In the genomic region with DNA sequence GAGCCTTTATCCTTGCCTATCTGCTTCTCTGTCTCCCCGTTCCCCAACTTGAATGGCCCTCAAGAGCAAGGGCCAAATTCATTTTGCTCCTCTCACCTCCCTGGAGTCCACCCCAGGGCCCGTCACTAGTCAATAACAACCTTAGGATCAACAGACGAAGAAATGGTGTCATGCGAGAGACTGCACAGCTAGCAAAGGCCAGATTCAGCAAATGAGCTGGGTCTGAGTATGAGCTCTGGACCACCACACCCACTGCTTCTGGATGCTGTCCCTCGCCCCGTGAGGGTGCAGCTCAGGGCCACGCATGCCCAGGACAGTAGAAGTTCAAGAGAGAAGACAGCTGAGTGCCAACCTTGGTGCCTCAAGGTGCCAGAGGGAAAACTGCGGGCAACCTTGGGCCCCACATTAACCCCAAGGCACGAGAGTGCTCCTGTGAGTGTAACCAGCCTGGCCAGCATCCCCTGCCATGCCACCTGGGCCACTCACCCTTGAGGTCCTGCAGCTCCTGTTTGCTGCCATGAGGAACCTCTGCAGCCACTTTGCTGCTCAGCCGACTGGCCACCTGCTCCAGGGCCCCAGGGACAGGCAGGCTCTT, we compare ENCODE assay signal across 2 cellular contexts.
TF ChIP-seq lines count a peak whose summit lies in the region.

No MANE protein-coding gene starts in this region.

TF ChIP-seq in IMR-90, 13 proteins besides CTCF, POLR2A, EP300 and RAD21:
- TF ChIP-seq FOS (IDR thresholded peaks at IDR 0.05; ENCODE audit: low read depth, low read length) (no peak), RCOR1 (IDR thresholded peaks at IDR 0.05; ENCODE audit: insufficient replicate concordance, low read length) (no peak), MAFK (IDR thresholded peaks at IDR 0.05; ENCODE audit: low read depth, low read length) (no peak), RFX5 (IDR thresholded peaks at IDR 0.05; ENCODE audit: low read depth, low read length) (no peak), BHLHE40 (IDR thresholded peaks at IDR 0.05; ENCODE audit: low read depth, low read length) (no peak), SMC3 (IDR thresholded peaks at IDR 0.05; ENCODE audit: low read depth, low read length) (no peak), MXI1 (IDR thresholded peaks at IDR 0.05; ENCODE audit: borderline replicate concordance, low read depth, low read length) (no peak), NFE2L2 (IDR thresholded peaks at IDR 0.05; ENCODE audit: low read depth, low read length) (no peak), MAZ (IDR thresholded peaks at IDR 0.05; ENCODE audit: borderline replicate concordance, low read depth, low read length) (no peak), CEBPB (IDR thresholded peaks at IDR 0.05; ENCODE audit: low read depth, low read length) (no peak), CHD1 (IDR thresholded peaks at IDR 0.05; ENCODE audit: low read depth, low read length) (no peak)
- TF ChIP-seq, protein P1, sequence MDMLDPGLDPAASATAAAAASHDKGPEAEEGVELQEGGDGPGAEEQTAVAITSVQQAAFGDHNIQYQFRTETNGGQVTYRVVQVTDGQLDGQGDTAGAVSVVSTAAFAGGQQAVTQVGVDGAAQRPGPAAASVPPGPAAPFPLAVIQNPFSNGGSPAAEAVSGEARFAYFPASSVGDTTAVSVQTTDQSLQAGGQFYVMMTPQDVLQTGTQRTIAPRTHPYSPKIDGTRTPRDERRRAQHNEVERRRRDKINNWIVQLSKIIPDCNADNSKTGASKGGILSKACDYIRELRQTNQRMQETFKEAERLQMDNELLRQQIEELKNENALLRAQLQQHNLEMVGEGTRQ (IDR thresholded peaks at IDR 0.05; ENCODE audit: low read depth, low read length), result no peak
- TF ChIP-seq, protein P2, sequence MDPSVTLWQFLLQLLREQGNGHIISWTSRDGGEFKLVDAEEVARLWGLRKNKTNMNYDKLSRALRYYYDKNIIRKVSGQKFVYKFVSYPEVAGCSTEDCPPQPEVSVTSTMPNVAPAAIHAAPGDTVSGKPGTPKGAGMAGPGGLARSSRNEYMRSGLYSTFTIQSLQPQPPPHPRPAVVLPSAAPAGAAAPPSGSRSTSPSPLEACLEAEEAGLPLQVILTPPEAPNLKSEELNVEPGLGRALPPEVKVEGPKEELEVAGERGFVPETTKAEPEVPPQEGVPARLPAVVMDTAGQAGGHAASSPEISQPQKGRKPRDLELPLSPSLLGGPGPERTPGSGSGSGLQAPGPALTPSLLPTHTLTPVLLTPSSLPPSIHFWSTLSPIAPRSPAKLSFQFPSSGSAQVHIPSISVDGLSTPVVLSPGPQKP (IDR thresholded peaks at IDR 0.05; ENCODE audit: borderline replicate concordance, low read depth, low read length), result no peak
TF ChIP-seq in IMR-90: peak in this region for 0.

TF ChIP-seq in HEK293T, 16 proteins besides CTCF, POLR2A, EP300 and RAD21:
- TF ChIP-seq BHLHE40 (IDR thresholded peaks at IDR 0.05; ENCODE audit: borderline replicate concordance), result no peak
- no peak for TF ChIP-seq ELF4 (IDR thresholded peaks at IDR 0.05)
- no peak for TF ChIP-seq FOXA1 (IDR thresholded peaks at IDR 0.05)
- no peak for TF ChIP-seq HDGF (IDR thresholded peaks at IDR 0.05; ENCODE audit: borderline replicate concordance)
- no peak for TF ChIP-seq ZNF384 (IDR thresholded peaks at IDR 0.05)
- no peak for TF ChIP-seq NFRKB (IDR thresholded peaks at IDR 0.05)
- TF ChIP-seq FOXK2 (IDR thresholded peaks at IDR 0.05), result no peak
- no peak for TF ChIP-seq ARNT (IDR thresholded peaks at IDR 0.05)
- TF ChIP-seq, protein P3, sequence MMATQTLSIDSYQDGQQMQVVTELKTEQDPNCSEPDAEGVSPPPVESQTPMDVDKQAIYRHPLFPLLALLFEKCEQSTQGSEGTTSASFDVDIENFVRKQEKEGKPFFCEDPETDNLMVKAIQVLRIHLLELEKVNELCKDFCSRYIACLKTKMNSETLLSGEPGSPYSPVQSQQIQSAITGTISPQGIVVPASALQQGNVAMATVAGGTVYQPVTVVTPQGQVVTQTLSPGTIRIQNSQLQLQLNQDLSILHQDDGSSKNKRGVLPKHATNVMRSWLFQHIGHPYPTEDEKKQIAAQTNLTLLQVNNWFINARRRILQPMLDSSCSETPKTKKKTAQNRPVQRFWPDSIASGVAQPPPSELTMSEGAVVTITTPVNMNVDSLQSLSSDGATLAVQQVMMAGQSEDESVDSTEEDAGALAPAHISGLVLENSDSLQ (IDR thresholded peaks at IDR 0.05), result no peak
- TF ChIP-seq L3MBTL2 (conservative IDR thresholded peaks at IDR 0.05), result no peak
- TF ChIP-seq TARDBP (IDR thresholded peaks at IDR 0.05), result no peak
- no peak for TF ChIP-seq SUZ12 (IDR thresholded peaks at IDR 0.05)
- TF ChIP-seq CTBP1 (IDR thresholded peaks at IDR 0.05; ENCODE audit: borderline replicate concordance), result no peak
- no peak for TF ChIP-seq FOXM1 (IDR thresholded peaks at IDR 0.05; ENCODE audit: borderline replicate concordance)
- no peak for TF ChIP-seq LEF1 (IDR thresholded peaks at IDR 0.05; ENCODE audit: borderline replicate concordance)
- TF ChIP-seq SP1 (IDR thresholded peaks at IDR 0.05), result no peak
TF ChIP-seq in HEK293T: peak in this region for 0.
